ENCODE assay signal across 8 cellular contexts in the genomic region with DNA sequence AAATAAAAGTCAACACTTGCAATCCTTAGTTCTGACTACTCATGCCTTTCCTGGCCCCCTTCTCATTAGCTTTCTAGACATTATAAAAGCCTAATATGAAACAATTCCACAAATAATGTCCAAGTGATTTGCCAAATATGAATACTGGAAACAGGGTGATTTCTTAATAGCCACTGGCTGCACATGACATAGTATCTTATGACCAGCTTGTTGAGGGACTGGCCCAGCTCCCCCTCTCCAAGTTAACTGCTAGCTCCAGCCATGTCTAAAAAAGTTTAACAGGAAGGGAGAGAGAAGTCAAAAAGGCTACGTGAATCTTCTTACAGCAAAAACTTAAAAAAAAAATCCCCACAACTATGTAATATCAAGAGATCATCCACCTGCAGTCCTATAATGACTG. TPM values are rescaled to one million over a fixed set of nuclear protein-coding genes. Genes with fewer than 3 reads are reported as not detected.
A peak's percentile ranks its signal among the peaks of the same experiment; 100 is the strongest.
DNase-seq lines count a peak whose midpoint lies in the region; ATAC-seq and TF ChIP-seq lines count a peak whose summit lies in the region.

No MANE protein-coding gene starts in this region.

- no peaks in the 10 kb centered on the region for H3K9me3 ChIP-seq in DND-41 (ENCODE audit: insufficient read depth, low read length, severe bottlenecking)
- no peaks in the 10 kb centered on the region for H3K9me3 ChIP-seq in mucosa of rectum (ENCODE audit: control insufficient read depth in 2 of 2, low read length in 2 of 2)

- H3K27ac Mint-ChIP-seq in chondrocyte (ENCODE audit: unreplicated experiment) = peak overlapping the region; percentile 99

- H3K4me1 Mint-ChIP-seq in chondrocyte (ENCODE audit: low read depth) = peaks cover 46% of the 10 kb centered on the region

- H3K27ac ChIP-seq in DND-41 (ENCODE audit: low read length) (peak overlapping the region; percentile 36; the same call in 1 of the 2 replicates), mucosa of rectum (ENCODE audit: low read depth in 2 of 2, low read length in 2 of 2) (no peak overlapping the region)

- H4K20me1 ChIP-seq in DND-41 (ENCODE audit: insufficient read depth, low read length) = no peaks in the 10 kb centered on the region; the same call in 1 of the 2 replicates

- no peaks in the 10 kb centered on the region for H3K27me3 ChIP-seq in DND-41 (ENCODE audit: insufficient read depth, low read length, poor library complexity)
- no peaks in the 10 kb centered on the region for H3K27me3 ChIP-seq in mucosa of rectum (ENCODE audit: control insufficient read depth in 2 of 2, insufficient read depth in 2 of 2, low read length in 2 of 2)

- no peaks in the 10 kb centered on the region for H3K9me3 Mint-ChIP-seq in chondrocyte (ENCODE audit: low read depth)

- peaks cover 91% of the 10 kb centered on the region for H3K79me2 ChIP-seq in DND-41 (ENCODE audit: insufficient read depth, low read length)

- 0 out of 2 replicates have a peak overlapping the region, but pooled peaks have one; percentile 98 for H2AFZ ChIP-seq in DND-41 (ENCODE audit: low read depth, low read length)

- H3K4me3 ChIP-seq in DND-41 (ENCODE audit: low read depth in 1 of 2, low read length in 2 of 2) (peak overlapping the region; percentile 90 to 98; a peak in 3 of 4 replicates), mucosa of rectum (ENCODE audit: low read length in 2 of 2) (peak overlapping the region; percentile 84 to 86)

- H3K27me3 Mint-ChIP-seq in chondrocyte (ENCODE audit: low read depth) = no peaks in the 10 kb centered on the region

- DNase-seq in DND-41 (no peak), LHCN-M2 (ENCODE audit: low read depth) (peak; percentile 55), chondrocyte (ENCODE audit: low spot score) (no peak), NCI-H446 treated with DMSO at 0.1 percent for 48 hours (lab: John Stamatoyannopoulos, UW) (no peak)

- H3K9ac ChIP-seq in DND-41 (ENCODE audit: low read depth, low read length) = peak overlapping the region; percentile 83
- peak overlapping the region in 1 of 2 donors; percentile 89 for H3K9ac ChIP-seq in mucosa of rectum (ENCODE audit: low read depth in 1 of 2, low read length in 2 of 2)

- peaks cover 1% of the 10 kb centered on the region for H3K36me3 Mint-ChIP-seq in chondrocyte (ENCODE audit: low read depth)

- H3K4me1 ChIP-seq in DND-41 (ENCODE audit: insufficient read depth, low read length) (peaks cover 45% of the 10 kb centered on the region), mucosa of rectum (ENCODE audit: control insufficient read depth in 2 of 2, insufficient read depth in 2 of 2, low read length in 2 of 2) (peaks cover 11 to 17% of the 10 kb centered on the region in 2 donors)

- H3K4me2 ChIP-seq in DND-41 (ENCODE audit: insufficient read depth, low read length) = peak overlapping the region; percentile 86

- H3K36me3 ChIP-seq in DND-41 (ENCODE audit: insufficient read depth, low read length) = peaks cover 5% of the 10 kb centered on the region
- H3K36me3 ChIP-seq in mucosa of rectum (ENCODE audit: control insufficient read depth in 2 of 2, insufficient read depth in 2 of 2, low read length in 2 of 2) = no peaks in the 10 kb centered on the region

- no peak for TF ChIP-seq CTCF in DND-41 (IDR thresholded peaks at IDR 0.05; ENCODE audit: borderline replicate concordance, extremely low read depth, low read length, poor library complexity, severe bottlenecking)
- TF ChIP-seq CTCF in chondrocyte (IDR thresholded peaks at IDR 0.05) = no peak

- H3K4me3 Mint-ChIP-seq in chondrocyte (ENCODE audit: unreplicated experiment) = peak overlapping the region; percentile 99

- ATAC-seq in DND-41 (ENCODE audit: insufficient read depth, low read depth) (no peak), HG02870 (IDR thresholded peaks at IDR 0.05; ENCODE audit: unreplicated experiment) (no peak), GM21529 (IDR thresholded peaks at IDR 0.05; ENCODE audit: unreplicated experiment) (no peak), HG03025 (IDR thresholded peaks at IDR 0.05; ENCODE audit: low FRiP score, unreplicated experiment) (no peak)

RNA-seq across cellular contexts. Expression of gene CERT1, which starts 1.5 kb away (rescaled TPM):
- total RNA-seq in LHCN-M2 (2014; rRNA removed) = 12.2 and 15.8 TPM in 2 replicates
- polyA plus RNA-seq in LHCN-M2 (2012) = 11.9 TPM
- total RNA-seq in chondrocyte = 28.8 to 36.5 TPM (median 36.2 TPM) in 3 replicates

RNA-seq across cellular contexts. Expression of gene POLK, which starts 1.7 kb away (rescaled TPM):
- total RNA-seq in LHCN-M2 (2014; rRNA removed) (26.6 and 33.3 TPM in 2 replicates), chondrocyte (26.5 to 35.5 TPM (median 26.5 TPM) in 3 replicates)
- 4.9 TPM for polyA plus RNA-seq in LHCN-M2 (2012)
